ENCODE assay signal across 1 cellular context in the genomic region with DNA sequence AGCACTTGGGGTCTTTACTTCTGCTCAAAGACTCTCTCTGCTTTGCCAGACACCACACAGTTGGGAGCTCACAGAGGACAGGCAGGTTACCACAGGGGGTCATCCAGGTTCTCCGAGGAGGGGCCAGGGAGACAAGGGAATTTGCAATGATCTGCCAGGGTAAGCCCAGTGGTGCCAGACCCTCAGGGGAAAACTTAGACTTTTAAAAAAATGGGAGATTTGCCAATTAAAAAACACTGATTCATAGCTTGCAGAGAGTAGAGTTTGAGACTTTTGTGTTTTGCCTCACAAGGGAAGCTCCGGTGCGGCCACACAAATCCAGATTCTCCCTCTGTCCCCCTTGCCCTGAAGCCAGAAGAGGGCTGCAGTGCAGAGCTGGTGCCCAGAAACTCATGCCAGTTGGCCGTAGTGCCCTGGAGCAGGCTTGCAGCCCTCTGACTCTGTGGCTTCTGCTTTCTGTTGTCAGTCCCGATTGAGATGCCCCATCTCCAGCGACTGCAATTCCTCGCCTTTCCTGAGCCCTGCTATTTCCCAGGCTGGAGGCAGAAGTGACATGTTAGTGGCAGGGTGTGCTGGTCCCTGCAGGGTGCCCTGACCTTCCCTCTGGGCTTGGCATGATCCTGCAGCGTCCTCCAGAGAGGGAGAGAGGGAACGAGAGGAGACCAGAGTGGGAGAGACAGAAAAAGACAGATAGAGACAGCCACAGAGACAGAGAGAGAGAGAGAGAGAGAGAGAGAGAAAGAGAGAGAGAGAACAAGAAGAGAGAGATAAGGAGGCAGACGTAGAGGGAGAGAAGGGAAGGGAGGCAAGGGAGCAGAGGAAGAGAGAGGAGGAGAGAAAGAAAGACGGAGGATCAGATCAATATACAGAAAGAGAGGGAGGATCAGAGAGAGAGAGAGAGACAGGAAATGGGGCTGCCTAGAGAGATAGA.
TF ChIP-seq lines count a peak whose summit lies in the region.

No MANE protein-coding gene starts in this region.

TF ChIP-seq in HEK293, 187 proteins besides CTCF, POLR2A, EP300 and RAD21 (continued from another document):
- TF ChIP-seq ZNF776 (tag by site-specific recombination; IDR thresholded peaks at IDR 0.05; ENCODE audit: borderline replicate concordance) (0 out of 2 replicates have a peak, but pooled peaks have one; percentile 8), ZNF629 (tag by site-specific recombination; IDR thresholded peaks at IDR 0.05) (no peak), ZNF596 (tag by site-specific recombination; IDR thresholded peaks at IDR 0.05) (peak; percentile 98), TSHZ1 (tag by site-specific recombination; IDR thresholded peaks at IDR 0.05; ENCODE audit: borderline replicate concordance) (no peak), ZNF366 (tag by site-specific recombination; conservative IDR thresholded peaks at IDR 0.05) (peak; percentile 88), ZNF660 (tag by site-specific recombination; IDR thresholded peaks at IDR 0.05) (no peak), ZBTB17 (tag by site-specific recombination; IDR thresholded peaks at IDR 0.05) (0 out of 2 replicates have a peak, but pooled peaks have one; percentile 10), RBAK (tag by site-specific recombination; IDR thresholded peaks at IDR 0.05) (no peak), ZBTB49 (tag by site-specific recombination; IDR thresholded peaks at IDR 0.05; ENCODE audit: low read depth) (no peak), ZIC2 (tag by site-specific recombination; IDR thresholded peaks at IDR 0.05) (peak; percentile 50; the same call in 1 of the 2 replicates), ZNF18 (tag by site-specific recombination; IDR thresholded peaks at IDR 0.05) (no peak)
- TF ChIP-seq, protein P1, sequence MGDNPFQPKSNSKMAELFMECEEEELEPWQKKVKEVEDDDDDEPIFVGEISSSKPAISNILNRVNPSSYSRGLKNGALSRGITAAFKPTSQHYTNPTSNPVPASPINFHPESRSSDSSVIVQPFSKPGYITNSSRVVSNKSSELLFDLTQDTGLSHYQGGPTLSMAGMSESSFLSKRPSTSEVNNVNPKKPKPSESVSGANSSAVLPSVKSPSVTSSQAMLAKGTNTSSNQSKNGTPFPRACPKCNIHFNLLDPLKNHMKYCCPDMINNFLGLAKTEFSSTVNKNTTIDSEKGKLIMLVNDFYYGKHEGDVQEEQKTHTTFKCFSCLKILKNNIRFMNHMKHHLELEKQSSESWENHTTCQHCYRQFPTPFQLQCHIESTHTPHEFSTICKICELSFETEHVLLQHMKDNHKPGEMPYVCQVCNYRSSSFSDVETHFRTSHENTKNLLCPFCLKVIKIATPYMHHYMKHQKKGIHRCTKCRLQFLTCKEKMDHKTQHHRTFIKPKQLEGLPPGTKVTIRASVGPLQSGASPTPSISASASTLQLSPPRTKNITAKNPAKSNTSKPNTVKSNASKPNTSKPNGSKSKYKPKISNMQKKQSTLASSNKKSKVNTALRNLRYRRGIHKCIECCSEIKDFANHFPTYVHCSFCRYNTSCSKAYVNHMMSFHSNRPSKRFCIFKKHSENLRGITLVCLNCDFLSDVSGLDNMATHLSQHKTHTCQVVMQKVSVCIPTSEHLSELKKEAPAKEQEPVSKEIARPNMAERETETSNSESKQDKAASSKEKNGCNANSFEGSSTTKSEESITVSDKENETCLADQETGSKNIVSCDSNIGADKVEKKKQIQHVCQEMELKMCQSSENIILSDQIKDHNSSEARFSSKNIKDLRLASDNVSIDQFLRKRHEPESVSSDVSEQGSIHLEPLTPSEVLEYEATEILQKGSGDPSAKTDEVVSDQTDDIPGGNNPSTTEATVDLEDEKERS (tag by site-specific recombination; IDR thresholded peaks at IDR 0.05) = no peak
